Comparison of ENCODE assay signal across 1 cellular context in the genomic region with DNA sequence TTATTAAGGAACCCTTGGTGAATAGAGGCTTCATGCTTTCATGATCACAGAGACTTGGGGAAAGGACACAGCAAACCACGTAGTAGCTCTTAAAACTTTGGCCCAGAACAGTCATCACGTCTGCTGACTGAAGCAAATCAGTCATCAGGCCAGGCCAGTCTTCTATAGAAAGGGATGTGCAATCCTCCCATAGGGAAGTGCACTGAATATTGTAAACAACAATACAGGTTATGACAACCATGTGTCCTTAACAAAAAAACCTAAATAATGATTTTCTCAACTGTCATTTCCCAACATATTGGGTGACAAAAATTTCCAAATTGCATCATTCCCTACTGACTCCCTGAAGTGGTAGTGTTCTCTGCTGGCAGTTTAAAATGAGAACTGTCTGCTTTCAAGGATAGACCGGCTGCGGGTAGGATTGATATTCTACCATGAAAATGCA.
A peak's percentile ranks its signal among the peaks of the same experiment; 100 is the strongest.
TF ChIP-seq lines count a peak whose summit lies in the region.

No MANE protein-coding gene starts in this region.

TF ChIP-seq in K562, 482 proteins besides CTCF, POLR2A, EP300 and RAD21 (continued from another document):
- TF ChIP-seq ZFP36 (IDR thresholded peaks at IDR 0.05; ENCODE audit: low read depth, low read length, partially characterized antibody) = no peak
- no peak for TF ChIP-seq ELF1 (tag; IDR thresholded peaks at IDR 0.05)
- TF ChIP-seq, protein P1, sequence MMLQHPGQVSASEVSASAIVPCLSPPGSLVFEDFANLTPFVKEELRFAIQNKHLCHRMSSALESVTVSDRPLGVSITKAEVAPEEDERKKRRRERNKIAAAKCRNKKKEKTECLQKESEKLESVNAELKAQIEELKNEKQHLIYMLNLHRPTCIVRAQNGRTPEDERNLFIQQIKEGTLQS (IDR thresholded peaks at IDR 0.05) = peak; percentile 77
- TF ChIP-seq, protein P1 (CRISPR knock-in tag; conservative IDR thresholded peaks at IDR 0.05) = no peak
- no peak for TF ChIP-seq PRPF4 (IDR thresholded peaks at IDR 0.05; ENCODE audit: insufficient read depth, low read depth, low read length, poor library complexity, severe bottlenecking)
- TF ChIP-seq MEIS2 (IDR thresholded peaks at IDR 0.05; ENCODE audit: partially characterized antibody) = peak; percentile 50
- TF ChIP-seq ELF2 (CRISPR knock-in tag; IDR thresholded peaks at IDR 0.05) = no peak
